In the genomic region with DNA sequence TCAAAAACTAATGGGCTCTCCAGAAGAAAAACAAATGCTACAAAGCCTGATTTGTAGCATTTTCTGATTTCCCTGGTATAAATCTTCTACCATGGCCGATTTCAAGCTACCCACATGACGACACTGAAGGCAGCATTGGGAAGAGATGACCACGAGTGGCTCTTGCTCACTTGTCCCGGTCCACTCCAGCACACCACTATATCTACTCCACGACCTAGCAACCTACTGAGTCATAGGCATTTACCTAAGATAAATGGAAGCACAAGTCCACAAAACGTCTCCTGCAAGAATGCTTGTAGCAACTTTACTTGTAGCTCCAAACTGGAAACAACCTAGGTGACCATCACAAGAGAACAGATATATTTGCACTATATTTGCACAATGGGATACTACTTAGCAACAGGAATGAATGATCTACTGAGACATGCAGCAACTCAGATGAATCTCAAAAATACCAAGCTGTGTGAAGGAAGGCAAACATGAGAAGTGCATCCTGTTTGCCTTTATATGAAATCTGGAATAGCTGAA, we compare ENCODE assay signal across 2 cellular contexts.
TF ChIP-seq lines count a peak whose summit lies in the region.

No MANE protein-coding gene starts in this region.

TF ChIP-seq in GM23338, 12 proteins besides CTCF, POLR2A, EP300 and RAD21 (continues in another document):
- TF ChIP-seq, protein P1, sequence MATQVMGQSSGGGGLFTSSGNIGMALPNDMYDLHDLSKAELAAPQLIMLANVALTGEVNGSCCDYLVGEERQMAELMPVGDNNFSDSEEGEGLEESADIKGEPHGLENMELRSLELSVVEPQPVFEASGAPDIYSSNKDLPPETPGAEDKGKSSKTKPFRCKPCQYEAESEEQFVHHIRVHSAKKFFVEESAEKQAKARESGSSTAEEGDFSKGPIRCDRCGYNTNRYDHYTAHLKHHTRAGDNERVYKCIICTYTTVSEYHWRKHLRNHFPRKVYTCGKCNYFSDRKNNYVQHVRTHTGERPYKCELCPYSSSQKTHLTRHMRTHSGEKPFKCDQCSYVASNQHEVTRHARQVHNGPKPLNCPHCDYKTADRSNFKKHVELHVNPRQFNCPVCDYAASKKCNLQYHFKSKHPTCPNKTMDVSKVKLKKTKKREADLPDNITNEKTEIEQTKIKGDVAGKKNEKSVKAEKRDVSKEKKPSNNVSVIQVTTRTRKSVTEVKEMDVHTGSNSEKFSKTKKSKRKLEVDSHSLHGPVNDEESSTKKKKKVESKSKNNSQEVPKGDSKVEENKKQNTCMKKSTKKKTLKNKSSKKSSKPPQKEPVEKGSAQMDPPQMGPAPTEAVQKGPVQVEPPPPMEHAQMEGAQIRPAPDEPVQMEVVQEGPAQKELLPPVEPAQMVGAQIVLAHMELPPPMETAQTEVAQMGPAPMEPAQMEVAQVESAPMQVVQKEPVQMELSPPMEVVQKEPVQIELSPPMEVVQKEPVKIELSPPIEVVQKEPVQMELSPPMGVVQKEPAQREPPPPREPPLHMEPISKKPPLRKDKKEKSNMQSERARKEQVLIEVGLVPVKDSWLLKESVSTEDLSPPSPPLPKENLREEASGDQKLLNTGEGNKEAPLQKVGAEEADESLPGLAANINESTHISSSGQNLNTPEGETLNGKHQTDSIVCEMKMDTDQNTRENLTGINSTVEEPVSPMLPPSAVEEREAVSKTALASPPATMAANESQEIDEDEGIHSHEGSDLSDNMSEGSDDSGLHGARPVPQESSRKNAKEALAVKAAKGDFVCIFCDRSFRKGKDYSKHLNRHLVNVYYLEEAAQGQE (IDR thresholded peaks at IDR 0.05; ENCODE audit: unreplicated experiment), result no peak
- TF ChIP-seq JUNB (IDR thresholded peaks at IDR 0.05; ENCODE audit: unreplicated experiment), result no peak
- TF ChIP-seq CREB1 (CRISPR knock-in tag; IDR thresholded peaks at IDR 0.05; ENCODE audit: low read depth), result no peak
- TF ChIP-seq, protein P2, sequence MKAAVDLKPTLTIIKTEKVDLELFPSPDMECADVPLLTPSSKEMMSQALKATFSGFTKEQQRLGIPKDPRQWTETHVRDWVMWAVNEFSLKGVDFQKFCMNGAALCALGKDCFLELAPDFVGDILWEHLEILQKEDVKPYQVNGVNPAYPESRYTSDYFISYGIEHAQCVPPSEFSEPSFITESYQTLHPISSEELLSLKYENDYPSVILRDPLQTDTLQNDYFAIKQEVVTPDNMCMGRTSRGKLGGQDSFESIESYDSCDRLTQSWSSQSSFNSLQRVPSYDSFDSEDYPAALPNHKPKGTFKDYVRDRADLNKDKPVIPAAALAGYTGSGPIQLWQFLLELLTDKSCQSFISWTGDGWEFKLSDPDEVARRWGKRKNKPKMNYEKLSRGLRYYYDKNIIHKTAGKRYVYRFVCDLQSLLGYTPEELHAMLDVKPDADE (IDR thresholded peaks at IDR 0.05), result no peak
- no peak for TF ChIP-seq NANOG (IDR thresholded peaks at IDR 0.05; ENCODE audit: borderline replicate concordance)
- no peak for TF ChIP-seq STAT1 (IDR thresholded peaks at IDR 0.05; ENCODE audit: unreplicated experiment)
- no peak for TF ChIP-seq ZNF114 (CRISPR knock-in tag; IDR thresholded peaks at IDR 0.05)
- TF ChIP-seq, protein P3, sequence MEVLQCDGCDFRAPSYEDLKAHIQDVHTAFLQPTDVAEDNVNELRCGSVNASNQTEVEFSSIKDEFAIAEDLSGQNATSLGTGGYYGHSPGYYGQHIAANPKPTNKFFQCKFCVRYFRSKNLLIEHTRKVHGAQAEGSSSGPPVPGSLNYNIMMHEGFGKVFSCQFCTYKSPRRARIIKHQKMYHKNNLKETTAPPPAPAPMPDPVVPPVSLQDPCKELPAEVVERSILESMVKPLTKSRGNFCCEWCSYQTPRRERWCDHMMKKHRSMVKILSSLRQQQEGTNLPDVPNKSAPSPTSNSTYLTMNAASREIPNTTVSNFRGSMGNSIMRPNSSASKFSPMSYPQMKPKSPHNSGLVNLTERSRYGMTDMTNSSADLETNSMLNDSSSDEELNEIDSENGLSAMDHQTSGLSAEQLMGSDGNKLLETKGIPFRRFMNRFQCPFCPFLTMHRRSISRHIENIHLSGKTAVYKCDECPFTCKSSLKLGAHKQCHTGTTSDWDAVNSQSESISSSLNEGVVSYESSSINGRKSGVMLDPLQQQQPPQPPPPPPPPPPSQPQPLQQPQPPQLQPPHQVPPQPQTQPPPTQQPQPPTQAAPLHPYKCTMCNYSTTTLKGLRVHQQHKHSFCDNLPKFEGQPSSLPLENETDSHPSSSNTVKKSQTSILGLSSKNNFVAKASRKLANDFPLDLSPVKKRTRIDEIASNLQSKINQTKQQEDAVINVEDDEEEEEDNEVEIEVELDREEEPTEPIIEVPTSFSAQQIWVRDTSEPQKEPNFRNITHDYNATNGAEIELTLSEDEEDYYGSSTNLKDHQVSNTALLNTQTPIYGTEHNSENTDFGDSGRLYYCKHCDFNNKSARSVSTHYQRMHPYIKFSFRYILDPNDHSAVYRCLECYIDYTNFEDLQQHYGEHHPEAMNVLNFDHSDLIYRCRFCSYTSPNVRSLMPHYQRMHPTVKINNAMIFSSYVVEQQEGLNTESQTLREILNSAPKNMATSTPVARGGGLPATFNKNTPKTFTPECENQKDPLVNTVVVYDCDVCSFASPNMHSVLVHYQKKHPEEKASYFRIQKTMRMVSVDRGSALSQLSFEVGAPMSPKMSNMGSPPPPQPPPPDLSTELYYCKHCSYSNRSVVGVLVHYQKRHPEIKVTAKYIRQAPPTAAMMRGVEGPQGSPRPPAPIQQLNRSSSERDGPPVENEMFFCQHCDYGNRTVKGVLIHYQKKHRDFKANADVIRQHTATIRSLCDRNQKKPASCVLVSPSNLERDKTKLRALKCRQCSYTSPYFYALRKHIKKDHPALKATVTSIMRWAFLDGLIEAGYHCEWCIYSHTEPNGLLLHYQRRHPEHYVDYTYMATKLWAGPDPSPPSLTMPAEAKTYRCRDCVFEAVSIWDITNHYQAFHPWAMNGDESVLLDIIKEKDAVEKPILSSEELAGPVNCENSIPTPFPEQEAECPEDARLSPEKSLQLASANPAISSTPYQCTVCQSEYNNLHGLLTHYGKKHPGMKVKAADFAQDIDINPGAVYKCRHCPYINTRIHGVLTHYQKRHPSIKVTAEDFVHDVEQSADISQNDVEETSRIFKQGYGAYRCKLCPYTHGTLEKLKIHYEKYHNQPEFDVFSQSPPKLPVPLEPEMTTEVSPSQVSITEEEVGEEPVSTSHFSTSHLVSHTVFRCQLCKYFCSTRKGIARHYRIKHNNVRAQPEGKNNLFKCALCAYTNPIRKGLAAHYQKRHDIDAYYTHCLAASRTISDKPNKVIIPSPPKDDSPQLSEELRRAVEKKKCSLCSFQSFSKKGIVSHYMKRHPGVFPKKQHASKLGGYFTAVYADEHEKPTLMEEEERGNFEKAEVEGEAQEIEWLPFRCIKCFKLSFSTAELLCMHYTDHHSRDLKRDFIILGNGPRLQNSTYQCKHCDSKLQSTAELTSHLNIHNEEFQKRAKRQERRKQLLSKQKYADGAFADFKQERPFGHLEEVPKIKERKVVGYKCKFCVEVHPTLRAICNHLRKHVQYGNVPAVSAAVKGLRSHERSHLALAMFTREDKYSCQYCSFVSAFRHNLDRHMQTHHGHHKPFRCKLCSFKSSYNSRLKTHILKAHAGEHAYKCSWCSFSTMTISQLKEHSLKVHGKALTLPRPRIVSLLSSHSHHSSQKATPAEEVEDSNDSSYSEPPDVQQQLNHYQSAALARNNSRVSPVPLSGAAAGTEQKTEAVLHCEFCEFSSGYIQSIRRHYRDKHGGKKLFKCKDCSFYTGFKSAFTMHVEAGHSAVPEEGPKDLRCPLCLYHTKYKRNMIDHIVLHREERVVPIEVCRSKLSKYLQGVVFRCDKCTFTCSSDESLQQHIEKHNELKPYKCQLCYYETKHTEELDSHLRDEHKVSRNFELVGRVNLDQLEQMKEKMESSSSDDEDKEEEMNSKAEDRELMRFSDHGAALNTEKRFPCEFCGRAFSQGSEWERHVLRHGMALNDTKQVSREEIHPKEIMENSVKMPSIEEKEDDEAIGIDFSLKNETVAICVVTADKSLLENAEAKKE (CRISPR knock-in tag; IDR thresholded peaks at IDR 0.05), result no peak
- no peak for TF ChIP-seq EZH2 (IDR thresholded peaks at IDR 0.05; ENCODE audit: low read depth, unreplicated experiment)

TF ChIP-seq in GM12878, 131 proteins besides CTCF, POLR2A, EP300 and RAD21 (continues in another document):
- TF ChIP-seq ETV6 (conservative IDR thresholded peaks at IDR 0.05 in 1 of 2, IDR thresholded peaks at IDR 0.05 in 1 of 2; ENCODE audit: borderline replicate concordance in 1 of 2, low read depth in 1 of 2) (no peak), IRF4 (IDR thresholded peaks at IDR 0.05; ENCODE audit: low read depth, low read length) (no peak), FOXK2 (IDR thresholded peaks at IDR 0.05) (no peak), SP1 (IDR thresholded peaks at IDR 0.05; ENCODE audit: low read depth, low read length) (no peak), ASH2L (IDR thresholded peaks at IDR 0.05; ENCODE audit: borderline replicate concordance, low read depth) (no peak), TCF7 (IDR thresholded peaks at IDR 0.05; ENCODE audit: borderline replicate concordance) (no peak)
- TF ChIP-seq, protein P4, sequence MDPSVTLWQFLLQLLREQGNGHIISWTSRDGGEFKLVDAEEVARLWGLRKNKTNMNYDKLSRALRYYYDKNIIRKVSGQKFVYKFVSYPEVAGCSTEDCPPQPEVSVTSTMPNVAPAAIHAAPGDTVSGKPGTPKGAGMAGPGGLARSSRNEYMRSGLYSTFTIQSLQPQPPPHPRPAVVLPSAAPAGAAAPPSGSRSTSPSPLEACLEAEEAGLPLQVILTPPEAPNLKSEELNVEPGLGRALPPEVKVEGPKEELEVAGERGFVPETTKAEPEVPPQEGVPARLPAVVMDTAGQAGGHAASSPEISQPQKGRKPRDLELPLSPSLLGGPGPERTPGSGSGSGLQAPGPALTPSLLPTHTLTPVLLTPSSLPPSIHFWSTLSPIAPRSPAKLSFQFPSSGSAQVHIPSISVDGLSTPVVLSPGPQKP (IDR thresholded peaks at IDR 0.05; ENCODE audit: low read depth, low read length), result no peak
- TF ChIP-seq, protein P5, sequence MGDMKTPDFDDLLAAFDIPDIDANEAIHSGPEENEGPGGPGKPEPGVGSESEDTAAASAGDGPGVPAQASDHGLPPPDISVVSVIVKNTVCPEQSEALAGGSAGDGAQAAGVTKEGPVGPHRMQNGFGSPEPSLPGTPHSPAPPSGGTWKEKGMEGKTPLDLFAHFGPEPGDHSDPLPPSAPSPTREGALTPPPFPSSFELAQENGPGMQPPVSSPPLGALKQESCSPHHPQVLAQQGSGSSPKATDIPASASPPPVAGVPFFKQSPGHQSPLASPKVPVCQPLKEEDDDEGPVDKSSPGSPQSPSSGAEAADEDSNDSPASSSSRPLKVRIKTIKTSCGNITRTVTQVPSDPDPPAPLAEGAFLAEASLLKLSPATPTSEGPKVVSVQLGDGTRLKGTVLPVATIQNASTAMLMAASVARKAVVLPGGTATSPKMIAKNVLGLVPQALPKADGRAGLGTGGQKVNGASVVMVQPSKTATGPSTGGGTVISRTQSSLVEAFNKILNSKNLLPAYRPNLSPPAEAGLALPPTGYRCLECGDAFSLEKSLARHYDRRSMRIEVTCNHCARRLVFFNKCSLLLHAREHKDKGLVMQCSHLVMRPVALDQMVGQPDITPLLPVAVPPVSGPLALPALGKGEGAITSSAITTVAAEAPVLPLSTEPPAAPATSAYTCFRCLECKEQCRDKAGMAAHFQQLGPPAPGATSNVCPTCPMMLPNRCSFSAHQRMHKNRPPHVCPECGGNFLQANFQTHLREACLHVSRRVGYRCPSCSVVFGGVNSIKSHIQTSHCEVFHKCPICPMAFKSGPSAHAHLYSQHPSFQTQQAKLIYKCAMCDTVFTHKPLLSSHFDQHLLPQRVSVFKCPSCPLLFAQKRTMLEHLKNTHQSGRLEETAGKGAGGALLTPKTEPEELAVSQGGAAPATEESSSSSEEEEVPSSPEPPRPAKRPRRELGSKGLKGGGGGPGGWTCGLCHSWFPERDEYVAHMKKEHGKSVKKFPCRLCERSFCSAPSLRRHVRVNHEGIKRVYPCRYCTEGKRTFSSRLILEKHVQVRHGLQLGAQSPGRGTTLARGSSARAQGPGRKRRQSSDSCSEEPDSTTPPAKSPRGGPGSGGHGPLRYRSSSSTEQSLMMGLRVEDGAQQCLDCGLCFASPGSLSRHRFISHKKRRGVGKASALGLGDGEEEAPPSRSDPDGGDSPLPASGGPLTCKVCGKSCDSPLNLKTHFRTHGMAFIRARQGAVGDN (IDR thresholded peaks at IDR 0.05), result no peak
- TF ChIP-seq, protein P6, sequence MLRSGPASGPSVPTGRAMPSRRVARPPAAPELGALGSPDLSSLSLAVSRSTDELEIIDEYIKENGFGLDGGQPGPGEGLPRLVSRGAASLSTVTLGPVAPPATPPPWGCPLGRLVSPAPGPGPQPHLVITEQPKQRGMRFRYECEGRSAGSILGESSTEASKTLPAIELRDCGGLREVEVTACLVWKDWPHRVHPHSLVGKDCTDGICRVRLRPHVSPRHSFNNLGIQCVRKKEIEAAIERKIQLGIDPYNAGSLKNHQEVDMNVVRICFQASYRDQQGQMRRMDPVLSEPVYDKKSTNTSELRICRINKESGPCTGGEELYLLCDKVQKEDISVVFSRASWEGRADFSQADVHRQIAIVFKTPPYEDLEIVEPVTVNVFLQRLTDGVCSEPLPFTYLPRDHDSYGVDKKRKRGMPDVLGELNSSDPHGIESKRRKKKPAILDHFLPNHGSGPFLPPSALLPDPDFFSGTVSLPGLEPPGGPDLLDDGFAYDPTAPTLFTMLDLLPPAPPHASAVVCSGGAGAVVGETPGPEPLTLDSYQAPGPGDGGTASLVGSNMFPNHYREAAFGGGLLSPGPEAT (IDR thresholded peaks at IDR 0.05; ENCODE audit: low read depth), result no peak
- TF ChIP-seq, protein P7, sequence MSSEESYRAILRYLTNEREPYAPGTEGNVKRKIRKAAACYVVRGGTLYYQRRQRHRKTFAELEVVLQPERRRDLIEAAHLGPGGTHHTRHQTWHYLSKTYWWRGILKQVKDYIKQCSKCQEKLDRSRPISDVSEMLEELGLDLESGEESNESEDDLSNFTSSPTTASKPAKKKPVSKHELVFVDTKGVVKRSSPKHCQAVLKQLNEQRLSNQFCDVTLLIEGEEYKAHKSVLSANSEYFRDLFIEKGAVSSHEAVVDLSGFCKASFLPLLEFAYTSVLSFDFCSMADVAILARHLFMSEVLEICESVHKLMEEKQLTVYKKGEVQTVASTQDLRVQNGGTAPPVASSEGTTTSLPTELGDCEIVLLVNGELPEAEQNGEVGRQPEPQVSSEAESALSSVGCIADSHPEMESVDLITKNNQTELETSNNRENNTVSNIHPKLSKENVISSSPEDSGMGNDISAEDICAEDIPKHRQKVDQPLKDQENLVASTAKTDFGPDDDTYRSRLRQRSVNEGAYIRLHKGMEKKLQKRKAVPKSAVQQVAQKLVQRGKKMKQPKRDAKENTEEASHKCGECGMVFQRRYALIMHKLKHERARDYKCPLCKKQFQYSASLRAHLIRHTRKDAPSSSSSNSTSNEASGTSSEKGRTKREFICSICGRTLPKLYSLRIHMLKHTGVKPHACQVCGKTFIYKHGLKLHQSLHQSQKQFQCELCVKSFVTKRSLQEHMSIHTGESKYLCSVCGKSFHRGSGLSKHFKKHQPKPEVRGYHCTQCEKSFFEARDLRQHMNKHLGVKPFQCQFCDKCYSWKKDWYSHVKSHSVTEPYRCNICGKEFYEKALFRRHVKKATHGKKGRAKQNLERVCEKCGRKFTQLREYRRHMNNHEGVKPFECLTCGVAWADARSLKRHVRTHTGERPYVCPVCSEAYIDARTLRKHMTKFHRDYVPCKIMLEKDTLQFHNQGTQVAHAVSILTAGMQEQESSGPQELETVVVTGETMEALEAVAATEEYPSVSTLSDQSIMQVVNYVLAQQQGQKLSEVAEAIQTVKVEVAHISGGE (CRISPR knock-in tag; IDR thresholded peaks at IDR 0.05), result no peak
